Comparison of ENCODE assay signal across 1 cellular context in genomic region chr5:138708761-138709160, GRCh38.
TF ChIP-seq lines count a peak whose summit lies in the region.

No MANE protein-coding gene starts in this region.

TF ChIP-seq in K562, 482 proteins besides CTCF, POLR2A, EP300 and RAD21:
- TF ChIP-seq FIP1L1 (IDR thresholded peaks at IDR 0.05; ENCODE audit: low read depth, low read length, poor library complexity, severe bottlenecking) (no peak), PRPF4 (IDR thresholded peaks at IDR 0.05; ENCODE audit: insufficient read depth, low read depth, low read length, poor library complexity, severe bottlenecking) (no peak), PYGO2 (tag; IDR thresholded peaks at IDR 0.05) (no peak), HINFP (tag; conservative IDR thresholded peaks at IDR 0.05; ENCODE audit: low read depth) (no peak), JUNB (CRISPR knock-in tag; conservative IDR thresholded peaks at IDR 0.05) (no peak), PHB2 (IDR thresholded peaks at IDR 0.05; ENCODE audit: low read depth) (no peak), NRF1 (conservative IDR thresholded peaks at IDR 0.05 in 1 of 2, IDR thresholded peaks at IDR 0.05 in 1 of 2) (no peak), SIRT6 (IDR thresholded peaks at IDR 0.05; ENCODE audit: low read depth, low read length) (no peak), CBFB (CRISPR knock-in tag; IDR thresholded peaks at IDR 0.05) (no peak), NFXL1 (CRISPR knock-in tag; IDR thresholded peaks at IDR 0.05) (no peak), ZNF583 (CRISPR knock-in tag; IDR thresholded peaks at IDR 0.05) (no peak), CHAMP1 (IDR thresholded peaks at IDR 0.05) (no peak), PKNOX1 (IDR thresholded peaks at IDR 0.05) (no peak), CCNT2 (IDR thresholded peaks at IDR 0.05; ENCODE audit: borderline replicate concordance, extremely low read depth, insufficient read length, low read depth, low read length) (no peak)
TF ChIP-seq in K562: peak in this region for 0.
